In genomic region chr6:53330137-53330536, GRCh38 we compare ENCODE assay signal across 22 cellular contexts.
"Had no signal": no experiment of that assay in that cellular context is flagged by ENCODE, and none has a peak within 500 bp of the region (broad histone marks: within the 10 kb centered on the region; RNA-seq: fewer than 3 reads in every experiment).

No MANE protein-coding gene starts in this region.

- H3K36me3 Mint-ChIP-seq: WTC11 had no signal

- H3K27me3 ChIP-seq: MG63 had no signal

- FAIRE-seq: astrocyte, RCC 7860 had no signal

- ATAC-seq: activated CD8-positive, alpha-beta T cell treated with anti-CD3 and anti-CD28 coated beads for 36 hours; WTC11 had no signal

- H3K9me3 ChIP-seq: MG63 had no signal

- DNase-seq: activated CD8-positive, alpha-beta memory T cell treated with anti-CD3 and anti-CD28 coated beads, Interleukin-2, amount 50 U/mL, for 4 hours; activated CD8-positive, alpha-beta T cell treated with anti-CD3 and anti-CD28 coated beads for 36 hours; activated naive CD4-positive, alpha-beta T cell; activated T-cell treated with anti-CD3 and anti-CD28 coated beads, Interleukin-2, amount 50 U/mL, for 72 hours; amygdala; MG63; MV-4-11; NCI-H1092 treated with DMSO at 0.1 percent for 48 hours; NCI-H1417 treated with DMSO at 0.1 percent for 48 hours; NCI-H1694; NCI-H446; NCI-H524 treated with DMSO at 0.1 percent for 48 hours; NCI-H82; OCI-M1; SHP77 had no signal

- H3K4me3 ChIP-seq: MG63 had no signal

- H3K27ac Mint-ChIP-seq: activated CD8-positive, alpha-beta T cell treated with anti-CD3 and anti-CD28 coated beads for 36 hours; activated T-cell treated with anti-CD3 and anti-CD28 coated beads, Interleukin-2, amount 50 U/mL, for 72 hours; brain; T-helper 1 cell treated with Interleukin-12 subunit alpha and Interleukin-12 subunit beta and Interleukin-4 antibody, amounts not matched to agents 30 μg/mL and 1 μg/mL, for 36 hours; WTC11 had no signal

- H3K4me3 Mint-ChIP-seq: activated CD8-positive, alpha-beta T cell treated with anti-CD3 and anti-CD28 coated beads for 36 hours; activated T-cell treated with anti-CD3 and anti-CD28 coated beads, Interleukin-2, amount 50 U/mL, for 72 hours; brain; central memory CD8-positive, alpha-beta T cell; T-helper 1 cell treated with Interleukin-12 subunit alpha and Interleukin-12 subunit beta and Interleukin-4 antibody, amounts not matched to agents 30 μg/mL and 1 μg/mL, for 36 hours; WTC11 had no signal

- H3K9me3 Mint-ChIP-seq: activated naive CD4-positive, alpha-beta T cell treated with anti-CD3 and anti-CD28 coated beads, Interleukin-2, amount 50 U/mL, for 24 hours; activated T-cell treated with anti-CD3 and anti-CD28 coated beads, Interleukin-2, amount 50 U/mL, for 72 hours; brain; central memory CD8-positive, alpha-beta T cell; T-helper 1 cell treated with Interleukin-12 subunit alpha and Interleukin-12 subunit beta and Interleukin-4 antibody, amounts not matched to agents 30 μg/mL and 1 μg/mL, for 36 hours; WTC11 had no signal

- H3K27me3 Mint-ChIP-seq: activated CD8-positive, alpha-beta T cell treated with anti-CD3 and anti-CD28 coated beads for 36 hours; activated naive CD4-positive, alpha-beta T cell treated with anti-CD3 and anti-CD28 coated beads, Interleukin-2, amount 50 U/mL, for 24 hours; brain; central memory CD8-positive, alpha-beta T cell had no signal
